Comparison of ENCODE assay signal across 13 cellular contexts in genomic region chr10:74917481-74918077, GRCh38.
A peak's percentile ranks its signal among the peaks of the same experiment; 100 is the strongest.
DNase-seq lines count a peak whose midpoint lies in the region; ATAC-seq and TF ChIP-seq lines count a peak whose summit lies in the region.
"Had no signal": no experiment of that assay in that cellular context is flagged by ENCODE, and none has a peak within 500 bp of the region (broad histone marks: within the 10 kb centered on the region; RNA-seq: fewer than 3 reads in every experiment).

No MANE protein-coding gene starts in this region.

- in situ Hi-C loops in brain microvascular endothelial cell (cut with HindIII; ENCODE audit: low pct_ligation_motif_present, low sequenced_read_pairs) = no loop called here

- no peaks in the 10 kb centered on the region for H3K36me3 ChIP-seq in brain microvascular endothelial cell (replicated peaks)
- H3K36me3 ChIP-seq: thyroid gland had no signal

- H3K27ac ChIP-seq in brain microvascular endothelial cell = peak overlapping the region; percentile 35
- H3K27ac ChIP-seq: SK-N-MC had no signal

- peaks cover 14 to 22% (median 18%) of the 10 kb centered on the region in 3 donors for H3K4me1 Mint-ChIP-seq in IgD-negative memory B cell

- peak overlapping the region in 1 of 4 donors; percentile 16 for H3K4me3 Mint-ChIP-seq in IgD-negative memory B cell
- H3K4me3 Mint-ChIP-seq: CD4-positive, alpha-beta T cell had no signal

- H3K27me3 ChIP-seq in brain microvascular endothelial cell (replicated peaks) = no peaks in the 10 kb centered on the region
- H3K27me3 ChIP-seq: thyroid gland had no signal

- CTCF ChIA-PET in GM10248 (lab: Yijun Ruan, JAX) = no interaction called here

- H3K36me3 Mint-ChIP-seq in IgD-negative memory B cell = peaks cover 11% of the 10 kb centered on the region

- peaks cover 2 to 8% (median 2%) of the 10 kb centered on the region in 3 donors for H3K9me3 Mint-ChIP-seq in IgD-negative memory B cell
- H3K9me3 Mint-ChIP-seq: CD4-positive, alpha-beta T cell had no signal

- peak overlapping the region in 2 of 3 donors; percentile 13 to 56 for H3K27ac Mint-ChIP-seq in IgD-negative memory B cell
- H3K27ac Mint-ChIP-seq: CD4-positive, alpha-beta T cell had no signal

- no peak for TF ChIP-seq CTCF in AG10803 (conservative IDR thresholded peaks at IDR 0.05; ENCODE audit: low read length)
- TF ChIP-seq CTCF in brain microvascular endothelial cell (IDR thresholded peaks at IDR 0.05; ENCODE audit: low read depth, low read length, missing control alignments) = no peak
- TF ChIP-seq CTCF in GM10248 (IDR thresholded peaks at IDR 0.05; ENCODE audit: control extremely low read depth, extremely low read depth, low read depth, missing control alignments) = no peak

- H3K27me3 Mint-ChIP-seq in IgD-negative memory B cell = no peaks in the 10 kb centered on the region
- H3K27me3 Mint-ChIP-seq: CD4-positive, alpha-beta T cell had no signal

- no peak overlapping the region for H3K4me3 ChIP-seq in AG10803 (ENCODE audit: low read length)
- no peak overlapping the region for H3K4me3 ChIP-seq in brain microvascular endothelial cell (ENCODE audit: low read depth, low read length)
- H3K4me3 ChIP-seq: SK-N-MC, thyroid gland had no signal

- DNase-seq in AG10803 (ENCODE audit: low read depth) = peak; percentile 70
- DNase-seq in brain microvascular endothelial cell = peak; percentile 49
- peak; percentile 92 for DNase-seq in kidney glomerular epithelial cell (lab: John Stamatoyannopoulos, UW)
- DNase-seq in NCI-H1048 (lab: John Stamatoyannopoulos, UW) = no peak
- DNase-seq in GM10248 (ENCODE audit: extremely low spot score) = no peak
- no peak for DNase-seq in hypothalamus (lab: John Stamatoyannopoulos, UW)
- DNase-seq: CD4-positive, alpha-beta T cell; NCI-H187 treated with DMSO at 0.1 percent for 48 hours; stimulated activated CD4-positive, alpha-beta T cell treated with anti-CD3 and anti-CD28 coated beads, Interleukin-4, amount 100 ng/mL, for 24 hours; thyroid gland had no signal

- no peak for ATAC-seq in GM21528 (IDR thresholded peaks at IDR 0.05; ENCODE audit: low FRiP score, unreplicated experiment)

- POLR2A ChIA-PET in GM10248 (lab: Yijun Ruan, JAX) = no interaction called here

Comparison
In these comparisons a context has a peak if more than half of its experiments do, and no peak if none do; other contexts are left out.
1. DNase-seq: peak in AG10803 (single experiment), brain microvascular endothelial cell (single experiment) and kidney glomerular epithelial cell (single experiment); none in NCI-H1048 (single experiment), GM10248 (single experiment) and hypothalamus (0 of 51).